ENCODE assay signal across 2 cellular contexts in the genomic region with DNA sequence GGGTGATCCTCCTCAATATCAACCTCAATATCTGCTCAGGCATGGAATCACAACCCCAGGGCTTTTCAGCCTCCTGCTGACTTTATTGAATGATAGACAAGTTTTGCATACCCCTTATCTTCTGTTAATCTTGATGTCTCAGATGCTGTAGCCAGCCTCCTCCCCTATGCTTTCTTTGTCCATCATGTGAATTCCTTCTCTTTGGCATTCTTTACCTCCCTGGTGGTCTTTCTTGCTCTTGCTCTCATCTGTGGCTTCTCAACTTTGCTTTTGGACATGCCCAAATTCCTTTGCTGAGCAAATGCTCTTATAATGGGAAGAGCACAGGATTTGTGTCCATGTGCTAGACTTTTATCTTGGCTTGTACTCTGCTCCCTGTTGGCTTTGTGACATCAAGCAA.
TF ChIP-seq lines count a peak whose summit lies in the region.

No MANE protein-coding gene starts in this region.

TF ChIP-seq in GM23338, 12 proteins besides CTCF, POLR2A, EP300 and RAD21 (continues in another document):
- TF ChIP-seq, protein P1, sequence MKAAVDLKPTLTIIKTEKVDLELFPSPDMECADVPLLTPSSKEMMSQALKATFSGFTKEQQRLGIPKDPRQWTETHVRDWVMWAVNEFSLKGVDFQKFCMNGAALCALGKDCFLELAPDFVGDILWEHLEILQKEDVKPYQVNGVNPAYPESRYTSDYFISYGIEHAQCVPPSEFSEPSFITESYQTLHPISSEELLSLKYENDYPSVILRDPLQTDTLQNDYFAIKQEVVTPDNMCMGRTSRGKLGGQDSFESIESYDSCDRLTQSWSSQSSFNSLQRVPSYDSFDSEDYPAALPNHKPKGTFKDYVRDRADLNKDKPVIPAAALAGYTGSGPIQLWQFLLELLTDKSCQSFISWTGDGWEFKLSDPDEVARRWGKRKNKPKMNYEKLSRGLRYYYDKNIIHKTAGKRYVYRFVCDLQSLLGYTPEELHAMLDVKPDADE (IDR thresholded peaks at IDR 0.05): no peak
- TF ChIP-seq CREB1 (CRISPR knock-in tag; IDR thresholded peaks at IDR 0.05; ENCODE audit: low read depth): no peak
- TF ChIP-seq NANOG (IDR thresholded peaks at IDR 0.05; ENCODE audit: borderline replicate concordance): no peak
- no peak for TF ChIP-seq STAT1 (IDR thresholded peaks at IDR 0.05; ENCODE audit: unreplicated experiment)
- no peak for TF ChIP-seq POLR2AphosphoS5 (IDR thresholded peaks at IDR 0.05; ENCODE audit: low read depth)
- TF ChIP-seq, protein P2, sequence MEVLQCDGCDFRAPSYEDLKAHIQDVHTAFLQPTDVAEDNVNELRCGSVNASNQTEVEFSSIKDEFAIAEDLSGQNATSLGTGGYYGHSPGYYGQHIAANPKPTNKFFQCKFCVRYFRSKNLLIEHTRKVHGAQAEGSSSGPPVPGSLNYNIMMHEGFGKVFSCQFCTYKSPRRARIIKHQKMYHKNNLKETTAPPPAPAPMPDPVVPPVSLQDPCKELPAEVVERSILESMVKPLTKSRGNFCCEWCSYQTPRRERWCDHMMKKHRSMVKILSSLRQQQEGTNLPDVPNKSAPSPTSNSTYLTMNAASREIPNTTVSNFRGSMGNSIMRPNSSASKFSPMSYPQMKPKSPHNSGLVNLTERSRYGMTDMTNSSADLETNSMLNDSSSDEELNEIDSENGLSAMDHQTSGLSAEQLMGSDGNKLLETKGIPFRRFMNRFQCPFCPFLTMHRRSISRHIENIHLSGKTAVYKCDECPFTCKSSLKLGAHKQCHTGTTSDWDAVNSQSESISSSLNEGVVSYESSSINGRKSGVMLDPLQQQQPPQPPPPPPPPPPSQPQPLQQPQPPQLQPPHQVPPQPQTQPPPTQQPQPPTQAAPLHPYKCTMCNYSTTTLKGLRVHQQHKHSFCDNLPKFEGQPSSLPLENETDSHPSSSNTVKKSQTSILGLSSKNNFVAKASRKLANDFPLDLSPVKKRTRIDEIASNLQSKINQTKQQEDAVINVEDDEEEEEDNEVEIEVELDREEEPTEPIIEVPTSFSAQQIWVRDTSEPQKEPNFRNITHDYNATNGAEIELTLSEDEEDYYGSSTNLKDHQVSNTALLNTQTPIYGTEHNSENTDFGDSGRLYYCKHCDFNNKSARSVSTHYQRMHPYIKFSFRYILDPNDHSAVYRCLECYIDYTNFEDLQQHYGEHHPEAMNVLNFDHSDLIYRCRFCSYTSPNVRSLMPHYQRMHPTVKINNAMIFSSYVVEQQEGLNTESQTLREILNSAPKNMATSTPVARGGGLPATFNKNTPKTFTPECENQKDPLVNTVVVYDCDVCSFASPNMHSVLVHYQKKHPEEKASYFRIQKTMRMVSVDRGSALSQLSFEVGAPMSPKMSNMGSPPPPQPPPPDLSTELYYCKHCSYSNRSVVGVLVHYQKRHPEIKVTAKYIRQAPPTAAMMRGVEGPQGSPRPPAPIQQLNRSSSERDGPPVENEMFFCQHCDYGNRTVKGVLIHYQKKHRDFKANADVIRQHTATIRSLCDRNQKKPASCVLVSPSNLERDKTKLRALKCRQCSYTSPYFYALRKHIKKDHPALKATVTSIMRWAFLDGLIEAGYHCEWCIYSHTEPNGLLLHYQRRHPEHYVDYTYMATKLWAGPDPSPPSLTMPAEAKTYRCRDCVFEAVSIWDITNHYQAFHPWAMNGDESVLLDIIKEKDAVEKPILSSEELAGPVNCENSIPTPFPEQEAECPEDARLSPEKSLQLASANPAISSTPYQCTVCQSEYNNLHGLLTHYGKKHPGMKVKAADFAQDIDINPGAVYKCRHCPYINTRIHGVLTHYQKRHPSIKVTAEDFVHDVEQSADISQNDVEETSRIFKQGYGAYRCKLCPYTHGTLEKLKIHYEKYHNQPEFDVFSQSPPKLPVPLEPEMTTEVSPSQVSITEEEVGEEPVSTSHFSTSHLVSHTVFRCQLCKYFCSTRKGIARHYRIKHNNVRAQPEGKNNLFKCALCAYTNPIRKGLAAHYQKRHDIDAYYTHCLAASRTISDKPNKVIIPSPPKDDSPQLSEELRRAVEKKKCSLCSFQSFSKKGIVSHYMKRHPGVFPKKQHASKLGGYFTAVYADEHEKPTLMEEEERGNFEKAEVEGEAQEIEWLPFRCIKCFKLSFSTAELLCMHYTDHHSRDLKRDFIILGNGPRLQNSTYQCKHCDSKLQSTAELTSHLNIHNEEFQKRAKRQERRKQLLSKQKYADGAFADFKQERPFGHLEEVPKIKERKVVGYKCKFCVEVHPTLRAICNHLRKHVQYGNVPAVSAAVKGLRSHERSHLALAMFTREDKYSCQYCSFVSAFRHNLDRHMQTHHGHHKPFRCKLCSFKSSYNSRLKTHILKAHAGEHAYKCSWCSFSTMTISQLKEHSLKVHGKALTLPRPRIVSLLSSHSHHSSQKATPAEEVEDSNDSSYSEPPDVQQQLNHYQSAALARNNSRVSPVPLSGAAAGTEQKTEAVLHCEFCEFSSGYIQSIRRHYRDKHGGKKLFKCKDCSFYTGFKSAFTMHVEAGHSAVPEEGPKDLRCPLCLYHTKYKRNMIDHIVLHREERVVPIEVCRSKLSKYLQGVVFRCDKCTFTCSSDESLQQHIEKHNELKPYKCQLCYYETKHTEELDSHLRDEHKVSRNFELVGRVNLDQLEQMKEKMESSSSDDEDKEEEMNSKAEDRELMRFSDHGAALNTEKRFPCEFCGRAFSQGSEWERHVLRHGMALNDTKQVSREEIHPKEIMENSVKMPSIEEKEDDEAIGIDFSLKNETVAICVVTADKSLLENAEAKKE (CRISPR knock-in tag; IDR thresholded peaks at IDR 0.05): no peak
- TF ChIP-seq JUNB (IDR thresholded peaks at IDR 0.05; ENCODE audit: unreplicated experiment): no peak
- no peak for TF ChIP-seq EZH2phosphoT487 (IDR thresholded peaks at IDR 0.05; ENCODE audit: unreplicated experiment)
- no peak for TF ChIP-seq ZNF114 (CRISPR knock-in tag; IDR thresholded peaks at IDR 0.05)
- TF ChIP-seq EZH2 (IDR thresholded peaks at IDR 0.05; ENCODE audit: low read depth, unreplicated experiment): no peak
- TF ChIP-seq ZNF331 (CRISPR knock-in tag; IDR thresholded peaks at IDR 0.05; ENCODE audit: low read depth): no peak

TF ChIP-seq in SK-N-SH, 30 proteins besides CTCF, POLR2A, EP300 and RAD21:
- no peak for TF ChIP-seq RCOR1 (IDR thresholded peaks at IDR 0.05; ENCODE audit: low read length)
- TF ChIP-seq TCF12 (IDR thresholded peaks at IDR 0.05): peak; percentile 66
- TF ChIP-seq SIN3A (IDR thresholded peaks at IDR 0.05; ENCODE audit: borderline replicate concordance, low read depth, low read length): no peak
- no peak for TF ChIP-seq EZH2phosphoT487 (IDR thresholded peaks at IDR 0.05; ENCODE audit: borderline replicate concordance, low read depth)
- TF ChIP-seq YY1 (IDR thresholded peaks at IDR 0.05; ENCODE audit: low read depth): no peak
- TF ChIP-seq POLR2AphosphoS5 (IDR thresholded peaks at IDR 0.05; ENCODE audit: low read depth, low read length): no peak
- no peak for TF ChIP-seq FOXJ3 (CRISPR knock-in tag; IDR thresholded peaks at IDR 0.05)
- no peak for TF ChIP-seq GABPA (IDR thresholded peaks at IDR 0.05; ENCODE audit: low read depth)
- TF ChIP-seq CHD2 (IDR thresholded peaks at IDR 0.05; ENCODE audit: low read length, partially characterized antibody): no peak
- 0 out of 2 replicates have a peak, but pooled peaks have one; percentile 35 for TF ChIP-seq TEAD4 (IDR thresholded peaks at IDR 0.05; ENCODE audit: borderline replicate concordance, insufficient read depth)
- TF ChIP-seq, protein P3, sequence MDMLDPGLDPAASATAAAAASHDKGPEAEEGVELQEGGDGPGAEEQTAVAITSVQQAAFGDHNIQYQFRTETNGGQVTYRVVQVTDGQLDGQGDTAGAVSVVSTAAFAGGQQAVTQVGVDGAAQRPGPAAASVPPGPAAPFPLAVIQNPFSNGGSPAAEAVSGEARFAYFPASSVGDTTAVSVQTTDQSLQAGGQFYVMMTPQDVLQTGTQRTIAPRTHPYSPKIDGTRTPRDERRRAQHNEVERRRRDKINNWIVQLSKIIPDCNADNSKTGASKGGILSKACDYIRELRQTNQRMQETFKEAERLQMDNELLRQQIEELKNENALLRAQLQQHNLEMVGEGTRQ (IDR thresholded peaks at IDR 0.05; ENCODE audit: borderline replicate concordance, low read depth, low read length): no peak
- TF ChIP-seq FOXM1 (IDR thresholded peaks at IDR 0.05; ENCODE audit: low read depth): no peak
- no peak for TF ChIP-seq ELF1 (IDR thresholded peaks at IDR 0.05)
- TF ChIP-seq NFIC (IDR thresholded peaks at IDR 0.05; ENCODE audit: borderline replicate concordance): peak; percentile 64
- TF ChIP-seq, protein P4, sequence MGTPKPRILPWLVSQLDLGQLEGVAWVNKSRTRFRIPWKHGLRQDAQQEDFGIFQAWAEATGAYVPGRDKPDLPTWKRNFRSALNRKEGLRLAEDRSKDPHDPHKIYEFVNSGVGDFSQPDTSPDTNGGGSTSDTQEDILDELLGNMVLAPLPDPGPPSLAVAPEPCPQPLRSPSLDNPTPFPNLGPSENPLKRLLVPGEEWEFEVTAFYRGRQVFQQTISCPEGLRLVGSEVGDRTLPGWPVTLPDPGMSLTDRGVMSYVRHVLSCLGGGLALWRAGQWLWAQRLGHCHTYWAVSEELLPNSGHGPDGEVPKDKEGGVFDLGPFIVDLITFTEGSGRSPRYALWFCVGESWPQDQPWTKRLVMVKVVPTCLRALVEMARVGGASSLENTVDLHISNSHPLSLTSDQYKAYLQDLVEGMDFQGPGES (IDR thresholded peaks at IDR 0.05; ENCODE audit: low read depth, low read length): no peak
- TF ChIP-seq, protein P5, sequence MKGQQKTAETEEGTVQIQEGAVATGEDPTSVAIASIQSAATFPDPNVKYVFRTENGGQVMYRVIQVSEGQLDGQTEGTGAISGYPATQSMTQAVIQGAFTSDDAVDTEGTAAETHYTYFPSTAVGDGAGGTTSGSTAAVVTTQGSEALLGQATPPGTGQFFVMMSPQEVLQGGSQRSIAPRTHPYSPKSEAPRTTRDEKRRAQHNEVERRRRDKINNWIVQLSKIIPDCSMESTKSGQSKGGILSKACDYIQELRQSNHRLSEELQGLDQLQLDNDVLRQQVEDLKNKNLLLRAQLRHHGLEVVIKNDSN (IDR thresholded peaks at IDR 0.05; ENCODE audit: borderline replicate concordance, low read depth): no peak
- TF ChIP-seq, protein P6, sequence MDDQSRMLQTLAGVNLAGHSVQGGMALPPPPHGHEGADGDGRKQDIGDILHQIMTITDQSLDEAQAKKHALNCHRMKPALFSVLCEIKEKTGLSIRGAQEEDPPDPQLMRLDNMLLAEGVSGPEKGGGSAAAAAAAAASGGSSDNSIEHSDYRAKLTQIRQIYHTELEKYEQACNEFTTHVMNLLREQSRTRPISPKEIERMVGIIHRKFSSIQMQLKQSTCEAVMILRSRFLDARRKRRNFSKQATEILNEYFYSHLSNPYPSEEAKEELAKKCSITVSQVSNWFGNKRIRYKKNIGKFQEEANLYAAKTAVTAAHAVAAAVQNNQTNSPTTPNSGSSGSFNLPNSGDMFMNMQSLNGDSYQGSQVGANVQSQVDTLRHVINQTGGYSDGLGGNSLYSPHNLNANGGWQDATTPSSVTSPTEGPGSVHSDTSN (IDR thresholded peaks at IDR 0.05): peak; percentile 64
- TF ChIP-seq JUND (IDR thresholded peaks at IDR 0.05): peak; percentile 41
- TF ChIP-seq, protein P7, sequence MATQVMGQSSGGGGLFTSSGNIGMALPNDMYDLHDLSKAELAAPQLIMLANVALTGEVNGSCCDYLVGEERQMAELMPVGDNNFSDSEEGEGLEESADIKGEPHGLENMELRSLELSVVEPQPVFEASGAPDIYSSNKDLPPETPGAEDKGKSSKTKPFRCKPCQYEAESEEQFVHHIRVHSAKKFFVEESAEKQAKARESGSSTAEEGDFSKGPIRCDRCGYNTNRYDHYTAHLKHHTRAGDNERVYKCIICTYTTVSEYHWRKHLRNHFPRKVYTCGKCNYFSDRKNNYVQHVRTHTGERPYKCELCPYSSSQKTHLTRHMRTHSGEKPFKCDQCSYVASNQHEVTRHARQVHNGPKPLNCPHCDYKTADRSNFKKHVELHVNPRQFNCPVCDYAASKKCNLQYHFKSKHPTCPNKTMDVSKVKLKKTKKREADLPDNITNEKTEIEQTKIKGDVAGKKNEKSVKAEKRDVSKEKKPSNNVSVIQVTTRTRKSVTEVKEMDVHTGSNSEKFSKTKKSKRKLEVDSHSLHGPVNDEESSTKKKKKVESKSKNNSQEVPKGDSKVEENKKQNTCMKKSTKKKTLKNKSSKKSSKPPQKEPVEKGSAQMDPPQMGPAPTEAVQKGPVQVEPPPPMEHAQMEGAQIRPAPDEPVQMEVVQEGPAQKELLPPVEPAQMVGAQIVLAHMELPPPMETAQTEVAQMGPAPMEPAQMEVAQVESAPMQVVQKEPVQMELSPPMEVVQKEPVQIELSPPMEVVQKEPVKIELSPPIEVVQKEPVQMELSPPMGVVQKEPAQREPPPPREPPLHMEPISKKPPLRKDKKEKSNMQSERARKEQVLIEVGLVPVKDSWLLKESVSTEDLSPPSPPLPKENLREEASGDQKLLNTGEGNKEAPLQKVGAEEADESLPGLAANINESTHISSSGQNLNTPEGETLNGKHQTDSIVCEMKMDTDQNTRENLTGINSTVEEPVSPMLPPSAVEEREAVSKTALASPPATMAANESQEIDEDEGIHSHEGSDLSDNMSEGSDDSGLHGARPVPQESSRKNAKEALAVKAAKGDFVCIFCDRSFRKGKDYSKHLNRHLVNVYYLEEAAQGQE (IDR thresholded peaks at IDR 0.05; ENCODE audit: low read depth, low read length): no peak
- TF ChIP-seq FOSL2 (IDR thresholded peaks at IDR 0.05; ENCODE audit: borderline replicate concordance, low read depth): no peak
- TF ChIP-seq RFX5 (IDR thresholded peaks at IDR 0.05; ENCODE audit: low read length): no peak
